ENCODE assay signal across 22 cellular contexts in genomic region chr4:12393631-12394262, GRCh38.
A peak's percentile ranks its signal among the peaks of the same experiment; 100 is the strongest.
DNase-seq lines count a peak whose midpoint lies in the region; ATAC-seq, FAIRE-seq and TF ChIP-seq lines count a peak whose summit lies in the region.
"Had no signal": no experiment of that assay in that cellular context is flagged by ENCODE, and none has a peak within 500 bp of the region (broad histone marks: within the 10 kb centered on the region; RNA-seq: fewer than 3 reads in every experiment).

No MANE protein-coding gene starts in this region.

- H3K27me3 ChIP-seq in heart left ventricle = no peaks in the 10 kb centered on the region
- H3K27me3 ChIP-seq in adipocyte (replicated peaks; ENCODE audit: control insufficient read depth, insufficient read depth, low read length) = no peaks in the 10 kb centered on the region
- no peaks in the 10 kb centered on the region for H3K27me3 ChIP-seq in transverse colon
- H3K27me3 ChIP-seq: BE2C had no signal

- DNase-seq in heart left ventricle (peak in 1 of 5 donors; percentile 27), cardiac septum (ENCODE audit: low spot score) (no peak), adipocyte (ENCODE audit: low read depth) (no peak), transverse colon (no peak), Ammon's horn (ENCODE audit: low spot score) (no peak), UCSD-AML1 (lab: John Stamatoyannopoulos, UW; ENCODE audit: unreplicated experiment) (no peak)
- DNase-seq: BE2C; CD4-positive, CD25-positive, alpha-beta regulatory T cell; COR-L47; DMS153; EL; GOT3; Kasumi-1; NCI-H1092 treated with DMSO at 0.1 percent for 48 hours; NCI-H146; NCI-H2029 treated with DMSO at 0.1 percent for 48 hours; NCI-H2171; NCI-H526; SHP77 treated with DMSO at 0.1 percent for 48 hours had no signal

- H3K27ac ChIP-seq in heart left ventricle (peak overlapping the region in 5 of 12 donors; percentile 12 to 41 (median 33)), transverse colon (peak overlapping the region in 1 of 4 donors; percentile 28)

- 44 to 66% (median 53%) methylated on average over 2 of the region's 2 CpGs for WGBS in heart left ventricle, 4 donors
- WGBS in transverse colon (ENCODE audit: low coverage in 1 of 2), 2 donors = 61 to 63% methylated on average over 2 of the region's 2 CpGs

- TF ChIP-seq EP300 in transverse colon (IDR thresholded peaks at IDR 0.05; ENCODE audit: low read depth) = peak; percentile 12

- TF ChIP-seq CTCF in heart left ventricle (IDR thresholded peaks at IDR 0.05) (no peak), transverse colon (IDR thresholded peaks at IDR 0.05) (no peak)

- peaks cover 0 to 6% (median 0%) of the 10 kb centered on the region in 12 donors for H3K4me1 ChIP-seq in heart left ventricle
- no peaks in the 10 kb centered on the region for H3K4me1 ChIP-seq in adipocyte (ENCODE audit: control insufficient read depth, insufficient read depth, low read length)
- H3K4me1 ChIP-seq in transverse colon = no peaks in the 10 kb centered on the region
- H3K4me1 ChIP-seq: BE2C had no signal

- H3K9me3 ChIP-seq in heart left ventricle = peaks cover 0 to 10% (median 0%) of the 10 kb centered on the region in 12 donors
- H3K9me3 ChIP-seq in adipocyte (ENCODE audit: control insufficient read depth, low read length) = no peaks in the 10 kb centered on the region
- no peaks in the 10 kb centered on the region for H3K9me3 ChIP-seq in transverse colon
- H3K9me3 ChIP-seq: BE2C had no signal

- H3K9ac ChIP-seq in adipocyte (ENCODE audit: low read length) = peak overlapping the region; percentile 1

- intact Hi-C loops in heart left ventricle (cut with DNase I) = loop anchor here in 2 of 10 donors (10.0 kb wide), 2 partner anchors 159 to 219 kb away; no protein-coding TSS in a partner anchor
- intact Hi-C loops in cardiac septum (cut with DNase I) = no loop called here
- intact Hi-C loops in transverse colon (cut with DNase I; ENCODE audit: low total_unique reads) = no loop called here

- ATAC-seq in heart left ventricle = peak; percentile 47 to 73 (median 58)
- ATAC-seq: GM12878, HCT116 had no signal

- FAIRE-seq in islet of Langerhans (lab: Jason Lieb, UNC) = peak; percentile 93
- FAIRE-seq: GM12878 had no signal

- no peak for TF ChIP-seq POLR2A in heart left ventricle (IDR thresholded peaks at IDR 0.05)
- TF ChIP-seq POLR2A in transverse colon (IDR thresholded peaks at IDR 0.05) = no peak

- H3K36me3 ChIP-seq in heart left ventricle (no peaks in the 10 kb centered on the region), adipocyte (ENCODE audit: control insufficient read depth, insufficient read depth, low read length, severe bottlenecking) (no peaks in the 10 kb centered on the region), transverse colon (no peaks in the 10 kb centered on the region)
- H3K36me3 ChIP-seq: BE2C had no signal

- H3K4me3 ChIP-seq in heart left ventricle (no peak overlapping the region), adipocyte (ENCODE audit: low read length) (peak overlapping the region; percentile 15), transverse colon (no peak overlapping the region)
- H3K4me3 ChIP-seq: GM12878 had no signal

- in situ Hi-C loops in transverse colon (cut with MboI; ENCODE audit: low pct_ligation_motif_present in 1 of 4, low pct_unique_long_range_greater_than_20kb in 1 of 4, low sequenced_read_pairs in 3 of 4) = no loop called here
